In the genomic region with DNA sequence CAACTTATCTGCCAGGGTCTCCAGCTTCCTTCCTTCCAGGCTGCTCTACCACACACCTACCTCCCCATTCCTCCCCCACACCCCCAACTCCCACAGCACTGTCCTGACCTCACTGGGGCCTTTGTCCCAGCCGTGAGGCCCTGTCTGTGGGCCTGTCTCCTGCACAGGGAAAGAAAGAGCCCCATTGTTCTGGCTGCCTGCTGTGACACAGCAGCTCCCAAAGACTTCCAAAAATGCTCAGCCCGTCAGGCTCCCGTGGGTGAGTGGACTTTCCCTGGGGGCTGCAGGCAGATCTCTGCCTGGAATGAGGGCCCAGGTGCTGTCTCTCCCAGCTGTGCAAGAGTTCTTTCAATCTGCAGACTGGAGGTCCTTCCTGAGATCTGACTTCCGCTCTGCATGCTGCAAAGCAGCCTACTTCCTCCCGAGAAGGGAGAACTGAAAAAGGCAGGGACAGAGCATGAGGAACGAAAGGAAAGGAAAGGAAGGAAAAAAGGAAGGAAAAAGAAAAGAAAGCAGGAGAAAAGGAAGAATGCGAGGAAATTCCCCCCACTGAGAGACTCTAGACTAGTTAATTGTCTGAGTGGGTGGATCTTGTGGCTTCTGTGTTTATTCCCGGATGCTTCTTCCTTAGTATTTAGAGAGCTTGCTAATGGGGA, we compare ENCODE assay signal across 9 cellular contexts. TPM values are rescaled to one million over a fixed set of nuclear protein-coding genes. Genes with fewer than 3 reads are reported as not detected.
DNase-seq lines count a peak whose midpoint lies in the region; ATAC-seq and TF ChIP-seq lines count a peak whose summit lies in the region.
"Had no signal": no experiment of that assay in that cellular context is flagged by ENCODE, and none has a peak within 500 bp of the region (broad histone marks: within the 10 kb centered on the region; RNA-seq: fewer than 3 reads in every experiment).

No MANE protein-coding gene starts in this region.

- H3K36me3 Mint-ChIP-seq in WTC11: no peaks in the 10 kb centered on the region

- TF ChIP-seq CTCF in WTC11 (IDR thresholded peaks at IDR 0.05): no peak

- no peaks in the 10 kb centered on the region for H3K9me3 Mint-ChIP-seq in WTC11

- H3K4me1 Mint-ChIP-seq in WTC11: peaks cover 81% of the 10 kb centered on the region

- peak overlapping the region; percentile 85 for H3K27ac ChIP-seq in temporal lobe (ENCODE audit: low read depth, low read length)
- H3K27ac ChIP-seq: 22Rv1 had no signal

- peak overlapping the region; percentile 96 for H3K27ac Mint-ChIP-seq in WTC11

- peaks cover 28% of the 10 kb centered on the region for H3K27me3 Mint-ChIP-seq in WTC11 (ENCODE audit: low read depth)

- CTCF ChIA-PET in WTC11 (lab: Charles Lee): interaction anchor here (0.6 to 12.6 kb wide), 13 partner anchors 9 to 258 kb away, joined by 3 to 437 read pairs (median 8); a partner anchor contains a TSS

- peak; percentile 56 for DNase-seq in DMS53 (lab: John Stamatoyannopoulos, UW)
- no peak for DNase-seq in DMS53 treated with DMSO at 0.1 percent for 48 hours (lab: John Stamatoyannopoulos, UW; ENCODE audit: unreplicated experiment)
- no peak for DNase-seq in WTC11 (ENCODE audit: low spot score)
- peak; percentile 49 for DNase-seq in inferior parietal cortex (ENCODE audit: extremely low spot score)
- no peak for DNase-seq in AG20443 (ENCODE audit: low spot score)
- no peak for DNase-seq in NCI-H82 (lab: John Stamatoyannopoulos, UW)

- no peak overlapping the region for H3K4me3 Mint-ChIP-seq in WTC11

- POLR2A ChIA-PET in WTC11 (lab: Charles Lee): interaction anchor here (1.3 to 8.2 kb wide), 4 partner anchors 9 to 45 kb away, joined by 3 to 150 read pairs (median 7); a partner anchor contains a TSS

- ATAC-seq in WTC11: no peak
- no peak for ATAC-seq in GM18873 (IDR thresholded peaks at IDR 0.05; ENCODE audit: low FRiP score, unreplicated experiment)

TF ChIP-seq in WTC11, 78 proteins besides CTCF, POLR2A, EP300 and RAD21:
- TF ChIP-seq ETV6 (CRISPR knock-in tag; IDR thresholded peaks at IDR 0.05): peak; percentile 82; the same call in 1 of the 2 replicates
- no peak for TF ChIP-seq ESRRA (CRISPR knock-in tag; IDR thresholded peaks at IDR 0.05; ENCODE audit: borderline replicate concordance)
- TF ChIP-seq, protein P1, sequence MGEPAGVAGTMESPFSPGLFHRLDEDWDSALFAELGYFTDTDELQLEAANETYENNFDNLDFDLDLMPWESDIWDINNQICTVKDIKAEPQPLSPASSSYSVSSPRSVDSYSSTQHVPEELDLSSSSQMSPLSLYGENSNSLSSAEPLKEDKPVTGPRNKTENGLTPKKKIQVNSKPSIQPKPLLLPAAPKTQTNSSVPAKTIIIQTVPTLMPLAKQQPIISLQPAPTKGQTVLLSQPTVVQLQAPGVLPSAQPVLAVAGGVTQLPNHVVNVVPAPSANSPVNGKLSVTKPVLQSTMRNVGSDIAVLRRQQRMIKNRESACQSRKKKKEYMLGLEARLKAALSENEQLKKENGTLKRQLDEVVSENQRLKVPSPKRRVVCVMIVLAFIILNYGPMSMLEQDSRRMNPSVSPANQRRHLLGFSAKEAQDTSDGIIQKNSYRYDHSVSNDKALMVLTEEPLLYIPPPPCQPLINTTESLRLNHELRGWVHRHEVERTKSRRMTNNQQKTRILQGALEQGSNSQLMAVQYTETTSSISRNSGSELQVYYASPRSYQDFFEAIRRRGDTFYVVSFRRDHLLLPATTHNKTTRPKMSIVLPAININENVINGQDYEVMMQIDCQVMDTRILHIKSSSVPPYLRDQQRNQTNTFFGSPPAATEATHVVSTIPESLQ (CRISPR knock-in tag; IDR thresholded peaks at IDR 0.05): no peak
- TF ChIP-seq, protein P2, sequence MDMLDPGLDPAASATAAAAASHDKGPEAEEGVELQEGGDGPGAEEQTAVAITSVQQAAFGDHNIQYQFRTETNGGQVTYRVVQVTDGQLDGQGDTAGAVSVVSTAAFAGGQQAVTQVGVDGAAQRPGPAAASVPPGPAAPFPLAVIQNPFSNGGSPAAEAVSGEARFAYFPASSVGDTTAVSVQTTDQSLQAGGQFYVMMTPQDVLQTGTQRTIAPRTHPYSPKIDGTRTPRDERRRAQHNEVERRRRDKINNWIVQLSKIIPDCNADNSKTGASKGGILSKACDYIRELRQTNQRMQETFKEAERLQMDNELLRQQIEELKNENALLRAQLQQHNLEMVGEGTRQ (CRISPR knock-in tag; IDR thresholded peaks at IDR 0.05): no peak
- TF ChIP-seq GTF2I (CRISPR knock-in tag; conservative IDR thresholded peaks at IDR 0.05): 0 out of 2 replicates have a peak, but pooled peaks have one; percentile 7
- TF ChIP-seq ZNF138 (CRISPR knock-in tag; conservative IDR thresholded peaks at IDR 0.05): no peak
- TF ChIP-seq, protein P3, sequence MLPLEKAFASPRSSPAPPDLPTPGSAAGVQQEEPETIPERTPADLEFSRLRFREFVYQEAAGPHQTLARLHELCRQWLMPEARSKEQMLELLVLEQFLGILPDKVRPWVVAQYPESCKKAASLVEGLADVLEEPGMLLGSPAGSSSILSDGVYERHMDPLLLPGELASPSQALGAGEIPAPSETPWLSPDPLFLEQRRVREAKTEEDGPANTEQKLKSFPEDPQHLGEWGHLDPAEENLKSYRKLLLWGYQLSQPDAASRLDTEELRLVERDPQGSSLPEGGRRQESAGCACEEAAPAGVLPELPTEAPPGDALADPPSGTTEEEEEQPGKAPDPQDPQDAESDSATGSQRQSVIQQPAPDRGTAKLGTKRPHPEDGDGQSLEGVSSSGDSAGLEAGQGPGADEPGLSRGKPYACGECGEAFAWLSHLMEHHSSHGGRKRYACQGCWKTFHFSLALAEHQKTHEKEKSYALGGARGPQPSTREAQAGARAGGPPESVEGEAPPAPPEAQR (CRISPR knock-in tag; IDR thresholded peaks at IDR 0.05): no peak
- TF ChIP-seq ZNF423 (CRISPR knock-in tag; IDR thresholded peaks at IDR 0.05): peak; percentile 53; the same call in 1 of the 2 replicates
- no peak for TF ChIP-seq NR1H2 (CRISPR knock-in tag; IDR thresholded peaks at IDR 0.05)
- TF ChIP-seq ZNF219 (CRISPR knock-in tag; IDR thresholded peaks at IDR 0.05; ENCODE audit: borderline replicate concordance): no peak

RNA-seq across cellular contexts. Expression of a gene that starts 15.1 kb away (rescaled TPM):
- 103 to 127 TPM (median 104 TPM) in 3 replicates for total RNA-seq in WTC11 (2021)
- 47.2 TPM for total RNA-seq in temporal lobe

RNA-seq across cellular contexts. Expression of a gene that starts 20.1 kb away (rescaled TPM):
- total RNA-seq in WTC11 (2021) (2.5 to 3.7 TPM (median 3.6 TPM) in 3 replicates), temporal lobe (98.8 TPM)

RNA-seq across cellular contexts. Expression of a gene that starts 42.8 kb away (rescaled TPM):
- total RNA-seq in WTC11 (2021) (1.1 to 1.3 TPM (median 1.2 TPM) in 3 replicates), temporal lobe (0.98 TPM)

RNA-seq across cellular contexts. Expression of a gene that starts 43.3 kb away (rescaled TPM):
- total RNA-seq in WTC11 (2021) (135 to 195 TPM (median 186 TPM) in 3 replicates), temporal lobe (7.1 TPM)

Comparison
In these comparisons a context has a peak if more than half of its experiments do, and no peak if none do; other contexts are left out.
1. DNase-seq: peak in DMS53 (single experiment) and inferior parietal cortex (single experiment); none in DMS53 treated with DMSO at 0.1 percent for 48 hours (single experiment), WTC11 (single experiment), AG20443 (single experiment) and NCI-H82 (single experiment).
2. RNA of a gene that starts 20.1 kb away (total RNA-seq): 98.8 TPM in temporal lobe (single experiment); 2.5 to 3.7 TPM in WTC11; every median in the first group is over 10 times any median in the second.